7 cellular contexts compared by ENCODE assay signal in the genomic region with DNA sequence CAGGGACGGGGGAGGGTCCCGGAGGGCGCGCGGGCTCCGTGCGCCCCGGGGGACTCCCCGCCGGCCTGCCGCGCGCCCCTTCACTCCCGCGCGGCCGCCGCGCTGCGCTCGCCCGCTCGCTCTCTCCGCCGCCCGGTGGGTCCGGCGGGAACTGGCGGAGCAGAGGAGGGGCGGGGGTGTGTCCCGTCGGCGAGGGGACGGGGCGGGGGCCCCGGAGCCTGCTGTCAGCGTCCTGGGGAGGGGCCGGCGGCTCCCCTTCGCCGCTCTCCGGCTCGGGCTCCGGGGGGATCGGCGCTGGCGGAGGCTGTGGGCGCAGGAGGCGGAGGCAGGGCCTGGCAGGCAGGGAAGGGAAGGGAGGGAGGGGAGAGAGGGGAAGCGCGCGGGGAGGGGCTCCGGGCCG. TPM values are rescaled to one million over a fixed set of nuclear protein-coding genes. Genes with fewer than 3 reads are reported as not detected.
A peak's percentile ranks its signal among the peaks of the same experiment; 100 is the strongest.
DNase-seq lines count a peak whose midpoint lies in the region; ATAC-seq, FAIRE-seq and TF ChIP-seq lines count a peak whose summit lies in the region.

A gene with protein sequence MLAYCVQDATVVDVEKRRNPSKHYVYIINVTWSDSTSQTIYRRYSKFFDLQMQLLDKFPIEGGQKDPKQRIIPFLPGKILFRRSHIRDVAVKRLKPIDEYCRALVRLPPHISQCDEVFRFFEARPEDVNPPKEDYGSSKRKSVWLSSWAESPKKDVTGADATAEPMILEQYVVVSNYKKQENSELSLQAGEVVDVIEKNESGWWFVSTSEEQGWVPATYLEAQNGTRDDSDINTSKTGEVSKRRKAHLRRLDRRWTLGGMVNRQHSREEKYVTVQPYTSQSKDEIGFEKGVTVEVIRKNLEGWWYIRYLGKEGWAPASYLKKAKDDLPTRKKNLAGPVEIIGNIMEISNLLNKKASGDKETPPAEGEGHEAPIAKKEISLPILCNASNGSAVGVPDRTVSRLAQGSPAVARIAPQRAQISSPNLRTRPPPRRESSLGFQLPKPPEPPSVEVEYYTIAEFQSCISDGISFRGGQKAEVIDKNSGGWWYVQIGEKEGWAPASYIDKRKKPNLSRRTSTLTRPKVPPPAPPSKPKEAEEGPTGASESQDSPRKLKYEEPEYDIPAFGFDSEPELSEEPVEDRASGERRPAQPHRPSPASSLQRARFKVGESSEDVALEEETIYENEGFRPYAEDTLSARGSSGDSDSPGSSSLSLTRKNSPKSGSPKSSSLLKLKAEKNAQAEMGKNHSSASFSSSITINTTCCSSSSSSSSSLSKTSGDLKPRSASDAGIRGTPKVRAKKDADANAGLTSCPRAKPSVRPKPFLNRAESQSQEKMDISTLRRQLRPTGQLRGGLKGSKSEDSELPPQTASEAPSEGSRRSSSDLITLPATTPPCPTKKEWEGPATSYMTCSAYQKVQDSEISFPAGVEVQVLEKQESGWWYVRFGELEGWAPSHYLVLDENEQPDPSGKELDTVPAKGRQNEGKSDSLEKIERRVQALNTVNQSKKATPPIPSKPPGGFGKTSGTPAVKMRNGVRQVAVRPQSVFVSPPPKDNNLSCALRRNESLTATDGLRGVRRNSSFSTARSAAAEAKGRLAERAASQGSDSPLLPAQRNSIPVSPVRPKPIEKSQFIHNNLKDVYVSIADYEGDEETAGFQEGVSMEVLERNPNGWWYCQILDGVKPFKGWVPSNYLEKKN (minus strand): TSS at position 153 of the 400 bp plus-strand sequence. CDS start 310 bp downstream, outside the sequence.

- H3K36me3 ChIP-seq in bronchial epithelial cell (ENCODE audit: control insufficient read depth, insufficient read depth, low read length): peaks cover 8% of the 10 kb centered on the region
- no peaks in the 10 kb centered on the region for H3K36me3 ChIP-seq in kidney (ENCODE audit: control insufficient read depth in 1 of 2, insufficient read depth in 2 of 2, low read length in 2 of 2)

- H3K36me3 Mint-ChIP-seq in stimulated activated naive B cell treated with anti-CD40 and anti-IgM and Interleukin-4, amounts not matched to agents 10 μg/mL and 1 μg/mL and 100 μg/mL, for 72 hours: no peaks in the 10 kb centered on the region

- no peak for TF ChIP-seq POLR2A in H54 (IDR thresholded peaks at IDR 0.05; ENCODE audit: low read depth, low read length)

- POLR2A ChIA-PET in RWPE1 (lab: Yijun Ruan, JAX; ENCODE audit: low non-redundant PET): interaction anchor here (0.8 to 1.3 kb wide), 2 partner anchors 26 to 27 kb away, joined by 3 to 4 read pairs; no protein-coding TSS in a partner anchor

- peak; percentile 52 for DNase-seq in H54 (ENCODE audit: insufficient read length, low spot score)
- DNase-seq in RWPE1 (ENCODE audit: low spot score): peak; percentile 74
- DNase-seq in bronchial epithelial cell (ENCODE audit: low read depth): no peak
- DNase-seq in kidney: no peak
- DNase-seq in stimulated activated naive B cell treated with anti-CD40 and anti-IgM and Interleukin-4, amounts not matched to agents 10 μg/mL and 1 μg/mL and 100 μg/mL, for 72 hours: no peak
- DNase-seq in NCI-H2081 treated with DMSO at 0.1 percent for 48 hours (lab: John Stamatoyannopoulos, UW): no peak
- DNase-seq in SIG-M5 treated with dmso at 0.1 percent for 504 hours (lab: John Stamatoyannopoulos, UW; ENCODE audit: unreplicated experiment): no peak

- peak within 1 kb of the TSS; percentile 15 to 35 for H3K9ac ChIP-seq in kidney (ENCODE audit: low read length in 2 of 2)

- H3K27ac ChIP-seq in RWPE1: peak within 1 kb of the TSS; percentile 91
- H3K27ac ChIP-seq in kidney (ENCODE audit: low read depth in 2 of 2, low read length in 2 of 2): no peak within 1 kb of the TSS

- peak; percentile 43 for TF ChIP-seq CTCF in RWPE1 (conservative IDR thresholded peaks at IDR 0.05; ENCODE audit: low read depth)
- no peak for TF ChIP-seq CTCF in bronchial epithelial cell (IDR thresholded peaks at IDR 0.05; ENCODE audit: insufficient read depth, low read length, severe bottlenecking)
- peak; percentile 12 for TF ChIP-seq CTCF in kidney (IDR thresholded peaks at IDR 0.05; ENCODE audit: borderline replicate concordance, extremely low read depth, insufficient read depth)

- H3K4me3 Mint-ChIP-seq in stimulated activated naive B cell treated with anti-CD40 and anti-IgM and Interleukin-4, amounts not matched to agents 10 μg/mL and 1 μg/mL and 100 μg/mL, for 72 hours: peak within 1 kb of the TSS; percentile 83 to 85

- FAIRE-seq in H54 (lab: Jason Lieb, UNC): no peak
- no peak for FAIRE-seq in bronchial epithelial cell (lab: Jason Lieb, UNC)
- FAIRE-seq in kidney (lab: Jason Lieb, UNC): no peak

- peaks cover 11 to 17% of the 10 kb centered on the region in 2 donors for H3K4me1 Mint-ChIP-seq in stimulated activated naive B cell treated with anti-CD40 and anti-IgM and Interleukin-4, amounts not matched to agents 10 μg/mL and 1 μg/mL and 100 μg/mL, for 72 hours

- peaks cover 0 to 14% of the 10 kb centered on the region in 2 donors for H3K4me1 ChIP-seq in kidney (ENCODE audit: control insufficient read depth in 1 of 2, insufficient read depth in 1 of 2, low read depth in 1 of 2, low read length in 2 of 2)

- no peaks in the 10 kb centered on the region for H3K27me3 ChIP-seq in bronchial epithelial cell (ENCODE audit: control insufficient read depth, insufficient read depth, low read length)

- CTCF ChIA-PET in RWPE1 (lab: Yijun Ruan, JAX): interaction anchor here (0.6 to 2.1 kb wide), 8 partner anchors 12 to 158 kb away, joined by 3 to 7 read pairs (median 4); no protein-coding TSS in a partner anchor

- ATAC-seq in stimulated activated naive B cell treated with anti-CD40 and anti-IgM and Interleukin-4, amounts not matched to agents 10 μg/mL and 1 μg/mL and 100 μg/mL, for 72 hours (replicated peaks): peak; percentile 17 to 43

- no peaks in the 10 kb centered on the region for H3K9me3 Mint-ChIP-seq in stimulated activated naive B cell treated with anti-CD40 and anti-IgM and Interleukin-4, amounts not matched to agents 10 μg/mL and 1 μg/mL and 100 μg/mL, for 72 hours

- intact Hi-C loops in kidney (cut with DNase I): no loop called here

- H3K27ac Mint-ChIP-seq in stimulated activated naive B cell treated with anti-CD40 and anti-IgM and Interleukin-4, amounts not matched to agents 10 μg/mL and 1 μg/mL and 100 μg/mL, for 72 hours: no peak within 1 kb of the TSS

- H3K9me3 ChIP-seq in kidney (ENCODE audit: control insufficient read depth in 1 of 2, low read length in 2 of 2): no peaks in the 10 kb centered on the region

- H3K4me3 ChIP-seq in bronchial epithelial cell (ENCODE audit: low read depth, low read length) (peak within 1 kb of the TSS; percentile 68), kidney (ENCODE audit: low read length in 2 of 2) (peak within 1 kb of the TSS; percentile 40 to 51)

- peaks cover 44 to 50% of the 10 kb centered on the region in 2 donors for H3K27me3 Mint-ChIP-seq in stimulated activated naive B cell treated with anti-CD40 and anti-IgM and Interleukin-4, amounts not matched to agents 10 μg/mL and 1 μg/mL and 100 μg/mL, for 72 hours

RNA-seq across cellular contexts. Expression of the gene that starts here (rescaled TPM):
- total RNA-seq in bronchial epithelial cell (12.4 and 16.1 TPM in 2 replicates), kidney (20.1 TPM)
- polyA plus RNA-seq in kidney (ENCODE audit: insufficient read depth, low read depth, low replicate concordance): 2.4 TPM

Comparison
In these comparisons a context has a peak if more than half of its experiments do, and no peak if none do; other contexts are left out.
1. DNase-seq: peak in H54 (single experiment) and RWPE1 (single experiment); none in bronchial epithelial cell (single experiment), kidney (single experiment), stimulated activated naive B cell treated with anti-CD40 and anti-IgM and Interleukin-4, amounts not matched to agents 10 μg/mL and 1 μg/mL and 100 μg/mL, for 72 hours (single experiment), NCI-H2081 treated with DMSO at 0.1 percent for 48 hours (single experiment) and SIG-M5 treated with dmso at 0.1 percent for 504 hours (single experiment).